10 cellular contexts compared by ENCODE assay signal in the genomic region with DNA sequence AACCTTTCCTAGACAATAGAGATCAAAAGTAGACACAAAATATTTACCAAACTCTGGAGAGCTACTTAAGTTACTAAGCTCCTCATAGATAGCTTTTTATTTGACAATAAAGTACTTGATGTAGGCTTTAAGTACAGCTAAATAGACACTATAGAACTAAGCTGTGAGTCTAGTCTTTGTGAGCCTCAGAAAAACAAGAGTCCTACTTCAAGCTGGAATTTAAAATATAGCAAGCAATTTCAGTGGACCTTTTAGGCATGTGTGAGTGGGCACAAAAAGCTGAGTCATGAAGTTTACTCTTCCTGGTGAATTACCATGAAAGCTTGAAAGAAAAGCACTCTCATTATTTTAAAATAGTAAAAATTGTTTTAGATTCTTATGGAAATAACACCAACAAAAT.
DNase-seq lines count a peak whose midpoint lies in the region; ATAC-seq and TF ChIP-seq lines count a peak whose summit lies in the region.
"Had no signal": no experiment of that assay in that cellular context is flagged by ENCODE, and none has a peak within 500 bp of the region (broad histone marks: within the 10 kb centered on the region; RNA-seq: fewer than 3 reads in every experiment).

No MANE protein-coding gene starts in this region.

- TF ChIP-seq CTCF in heart left ventricle (IDR thresholded peaks at IDR 0.05) = no peak
- no peak for TF ChIP-seq CTCF in foreskin keratinocyte (conservative IDR thresholded peaks at IDR 0.05)
- no peak for TF ChIP-seq CTCF in upper lobe of right lung (IDR thresholded peaks at IDR 0.05)
- TF ChIP-seq CTCF in body of pancreas (IDR thresholded peaks at IDR 0.05) = no peak

- H3K4me3 ChIP-seq in heart left ventricle = no peak overlapping the region
- H3K4me3 ChIP-seq in upper lobe of right lung = no peak overlapping the region
- H3K4me3 ChIP-seq in aorta (ENCODE audit: low read length in 2 of 2) = no peak overlapping the region
- no peak overlapping the region for H3K4me3 ChIP-seq in body of pancreas

- intact Hi-C loops in heart left ventricle (cut with DNase I) (loop anchor here in 1 of 10 donors (2.0 kb wide), 1 partner anchor 127 kb away; no protein-coding TSS in a partner anchor), left ventricle myocardium superior (cut with micrococcal nuclease) (no loop called here), upper lobe of right lung (cut with DNase I) (no loop called here), aorta (cut with DNase I) (no loop called here), body of pancreas (cut with DNase I) (no loop called here)

- DNase-seq in heart left ventricle (no peak), left ventricle myocardium superior (no peak), SK-MEL-5 (ENCODE audit: low read depth, low spot score) (peak; percentile 12), foreskin keratinocyte (no peak), upper lobe of right lung (no peak), aorta (no peak), body of pancreas (no peak)
- no peak for DNase-seq in central memory CD4-positive, alpha-beta T cell
- DNase-seq: GF-D8, NCI-H2081 treated with DMSO at 0.1 percent for 48 hours had no signal

- no peak for ATAC-seq in heart left ventricle
- no peak for ATAC-seq in left ventricle myocardium superior
- peak; percentile 22 for ATAC-seq in foreskin keratinocyte
- peak; percentile 25 for ATAC-seq in upper lobe of right lung
- ATAC-seq in aorta (ENCODE audit: low FRiP score) = no peak
- ATAC-seq in body of pancreas = no peak

- no peaks in the 10 kb centered on the region for H3K27me3 ChIP-seq in heart left ventricle
- H3K27me3 ChIP-seq in foreskin keratinocyte = no peaks in the 10 kb centered on the region
- no peaks in the 10 kb centered on the region for H3K27me3 ChIP-seq in upper lobe of right lung
- H3K27me3 ChIP-seq in aorta (ENCODE audit: control insufficient read depth in 1 of 2, insufficient read depth in 2 of 2, low read length in 1 of 2) = no peaks in the 10 kb centered on the region
- no peaks in the 10 kb centered on the region for H3K27me3 ChIP-seq in body of pancreas

- H3K27ac ChIP-seq in heart left ventricle = peak overlapping the region in 7 of 12 donors; percentile 8 to 83 (median 15)
- H3K27ac ChIP-seq in foreskin keratinocyte = no peak overlapping the region
- peak overlapping the region; percentile 3 for H3K27ac ChIP-seq in upper lobe of right lung
- H3K27ac ChIP-seq in aorta (ENCODE audit: low read depth in 1 of 2, low read length in 2 of 2) = no peak overlapping the region
- no peak overlapping the region for H3K27ac ChIP-seq in body of pancreas

- TF ChIP-seq POLR2A in heart left ventricle (IDR thresholded peaks at IDR 0.05) = no peak
- no peak for TF ChIP-seq POLR2A in body of pancreas (IDR thresholded peaks at IDR 0.05)

- H3K9me3 ChIP-seq in heart left ventricle (no peaks in the 10 kb centered on the region), upper lobe of right lung (no peaks in the 10 kb centered on the region), aorta (ENCODE audit: control insufficient read depth, low read length) (no peaks in the 10 kb centered on the region), body of pancreas (no peaks in the 10 kb centered on the region)

- H3K36me3 ChIP-seq in heart left ventricle (no peaks in the 10 kb centered on the region), upper lobe of right lung (no peaks in the 10 kb centered on the region), aorta (ENCODE audit: control insufficient read depth in 1 of 2, insufficient read depth in 2 of 2, low read length in 1 of 2) (no peaks in the 10 kb centered on the region), body of pancreas (replicated peaks in 1 of 2; ENCODE audit: insufficient read depth in 1 of 2, low read depth in 2 of 2) (no peaks in the 10 kb centered on the region)

- H3K4me1 ChIP-seq in heart left ventricle (peaks cover 15 to 81% (median 55%) of the 10 kb centered on the region in 12 donors), foreskin keratinocyte (peaks cover 15% of the 10 kb centered on the region), upper lobe of right lung (peaks cover 32% of the 10 kb centered on the region), aorta (ENCODE audit: control insufficient read depth in 1 of 2, insufficient read depth in 2 of 2, low read length in 2 of 2) (peaks cover 0 to 4% of the 10 kb centered on the region in 2 donors), body of pancreas (peaks cover 25% of the 10 kb centered on the region)

- in situ Hi-C loops in SK-MEL-5 (cut with HindIII; ENCODE audit: low pct_unique_long_range_greater_than_20kb, low sequenced_read_pairs) = no loop called here

Comparison
In these comparisons a context has a peak if more than half of its experiments do, and no peak if none do; other contexts are left out.
1. ATAC-seq: peak in foreskin keratinocyte (single experiment) and upper lobe of right lung (single experiment); none in heart left ventricle (0 of 4), left ventricle myocardium superior (single experiment), aorta (single experiment) and body of pancreas (single experiment).
2. H3K27ac ChIP-seq: peak in heart left ventricle (7 of 12) and upper lobe of right lung (single experiment); none in foreskin keratinocyte (single experiment), aorta (0 of 2) and body of pancreas (0 of 4).